ENCODE assay signal across 8 cellular contexts in genomic region chr9:105500108-105500766, GRCh38. TPM values are rescaled to one million over a fixed set of nuclear protein-coding genes. Genes with fewer than 3 reads are reported as not detected.
A peak's percentile ranks its signal among the peaks of the same experiment; 100 is the strongest.
DNase-seq lines count a peak whose midpoint lies in the region; ATAC-seq and TF ChIP-seq lines count a peak whose summit lies in the region.

No MANE protein-coding gene starts in this region.

- H3K9me3 Mint-ChIP-seq in activated naive CD8-positive, alpha-beta T cell treated with anti-CD3 and anti-CD28 coated beads, Interleukin-2, amount 50 U/mL, for 24 hours, result no peaks in the 10 kb centered on the region

- no peaks in the 10 kb centered on the region for H3K9me3 ChIP-seq in esophagus muscularis mucosa

- ATAC-seq in GM19025 (IDR thresholded peaks at IDR 0.05; ENCODE audit: low read depth, unreplicated experiment) (peak; percentile 71), HG02798 (IDR thresholded peaks at IDR 0.05; ENCODE audit: poor library complexity, unreplicated experiment) (peak; percentile 85)
- ATAC-seq in activated naive CD8-positive, alpha-beta T cell treated with anti-CD3 and anti-CD28 coated beads, Interleukin-2, amount 50 U/mL, for 24 hours, result no peak

- H3K27me3 Mint-ChIP-seq in activated naive CD8-positive, alpha-beta T cell treated with anti-CD3 and anti-CD28 coated beads, Interleukin-2, amount 50 U/mL, for 24 hours, result no peaks in the 10 kb centered on the region

- no peaks in the 10 kb centered on the region for H3K4me1 Mint-ChIP-seq in activated naive CD8-positive, alpha-beta T cell treated with anti-CD3 and anti-CD28 coated beads, Interleukin-2, amount 50 U/mL, for 24 hours

- intact Hi-C loops in esophagus muscularis mucosa (cut with DNase I), result no loop called here

- no peak for TF ChIP-seq EP300 in esophagus muscularis mucosa (IDR thresholded peaks at IDR 0.05)

- DNase-seq in MV-4-11 (lab: John Stamatoyannopoulos, UW) (peak; percentile 88), pons (ENCODE audit: low spot score) (peak; percentile 52), esophagus muscularis mucosa (ENCODE audit: extremely low spot score) (no peak), HK-2 (ENCODE audit: unreplicated experiment) (no peak), NCI-H82 (lab: John Stamatoyannopoulos, UW) (no peak)
- DNase-seq in activated naive CD8-positive, alpha-beta T cell treated with anti-CD3 and anti-CD28 coated beads, Interleukin-2, amount 50 U/mL, for 24 hours, result no peak

- H3K27me3 ChIP-seq in esophagus muscularis mucosa, result no peaks in the 10 kb centered on the region

- no peak overlapping the region for H3K4me3 ChIP-seq in esophagus muscularis mucosa

- no peak for TF ChIP-seq CTCF in esophagus muscularis mucosa (IDR thresholded peaks at IDR 0.05)

- TF ChIP-seq POLR2A in esophagus muscularis mucosa (IDR thresholded peaks at IDR 0.05; ENCODE audit: low read depth), result no peak

- H3K4me1 ChIP-seq in esophagus muscularis mucosa, result peaks cover 0 to 10% (median 0%) of the 10 kb centered on the region in 4 donors

- no peak overlapping the region for H3K27ac ChIP-seq in esophagus muscularis mucosa (replicated peaks in 1 of 4)

- no peaks in the 10 kb centered on the region for H3K36me3 ChIP-seq in esophagus muscularis mucosa

- no peaks in the 10 kb centered on the region for H3K36me3 Mint-ChIP-seq in activated naive CD8-positive, alpha-beta T cell treated with anti-CD3 and anti-CD28 coated beads, Interleukin-2, amount 50 U/mL, for 24 hours (ENCODE audit: low read depth)

- H3K4me3 Mint-ChIP-seq in activated naive CD8-positive, alpha-beta T cell treated with anti-CD3 and anti-CD28 coated beads, Interleukin-2, amount 50 U/mL, for 24 hours, result no peak overlapping the region

- no peak overlapping the region for H3K27ac Mint-ChIP-seq in activated naive CD8-positive, alpha-beta T cell treated with anti-CD3 and anti-CD28 coated beads, Interleukin-2, amount 50 U/mL, for 24 hours

- WGBS in esophagus muscularis mucosa, result 71% methylated on average over 2 of the region's 2 CpGs

RNA-seq across cellular contexts. Expression of gene FSD1L, which starts 52.4 kb away (rescaled TPM):
- 1 to 10 TPM; 2.2 to 5.4 (median 2.6) TPM for total RNA-seq in esophagus muscularis mucosa

RNA-seq across cellular contexts. Expression of gene FKTN, which starts 57.7 kb away (rescaled TPM):
- total RNA-seq in esophagus muscularis mucosa, result 10 to 100 TPM in 3 of 4 donors, 1 to 10 TPM in 1; 5.1 to 21.3 (median 14.7) TPM

Comparison
In these comparisons a context has a peak if more than half of its experiments do, and no peak if none do; other contexts are left out.
1. DNase-seq: peak in MV-4-11 (single experiment) and pons (single experiment); none in esophagus muscularis mucosa (single experiment), activated naive CD8-positive, alpha-beta T cell treated with anti-CD3 and anti-CD28 coated beads, Interleukin-2, amount 50 U/mL, for 24 hours (single experiment), HK-2 (single experiment) and NCI-H82 (single experiment).